Comparison of ENCODE assay signal across 1 cellular context in genomic region chr19:5094768-5095567, GRCh38.
TF ChIP-seq lines count a peak whose summit lies in the region.

No MANE protein-coding gene starts in this region.

TF ChIP-seq in H1, 55 proteins besides CTCF, POLR2A, EP300 and RAD21:
- TF ChIP-seq, protein P1, sequence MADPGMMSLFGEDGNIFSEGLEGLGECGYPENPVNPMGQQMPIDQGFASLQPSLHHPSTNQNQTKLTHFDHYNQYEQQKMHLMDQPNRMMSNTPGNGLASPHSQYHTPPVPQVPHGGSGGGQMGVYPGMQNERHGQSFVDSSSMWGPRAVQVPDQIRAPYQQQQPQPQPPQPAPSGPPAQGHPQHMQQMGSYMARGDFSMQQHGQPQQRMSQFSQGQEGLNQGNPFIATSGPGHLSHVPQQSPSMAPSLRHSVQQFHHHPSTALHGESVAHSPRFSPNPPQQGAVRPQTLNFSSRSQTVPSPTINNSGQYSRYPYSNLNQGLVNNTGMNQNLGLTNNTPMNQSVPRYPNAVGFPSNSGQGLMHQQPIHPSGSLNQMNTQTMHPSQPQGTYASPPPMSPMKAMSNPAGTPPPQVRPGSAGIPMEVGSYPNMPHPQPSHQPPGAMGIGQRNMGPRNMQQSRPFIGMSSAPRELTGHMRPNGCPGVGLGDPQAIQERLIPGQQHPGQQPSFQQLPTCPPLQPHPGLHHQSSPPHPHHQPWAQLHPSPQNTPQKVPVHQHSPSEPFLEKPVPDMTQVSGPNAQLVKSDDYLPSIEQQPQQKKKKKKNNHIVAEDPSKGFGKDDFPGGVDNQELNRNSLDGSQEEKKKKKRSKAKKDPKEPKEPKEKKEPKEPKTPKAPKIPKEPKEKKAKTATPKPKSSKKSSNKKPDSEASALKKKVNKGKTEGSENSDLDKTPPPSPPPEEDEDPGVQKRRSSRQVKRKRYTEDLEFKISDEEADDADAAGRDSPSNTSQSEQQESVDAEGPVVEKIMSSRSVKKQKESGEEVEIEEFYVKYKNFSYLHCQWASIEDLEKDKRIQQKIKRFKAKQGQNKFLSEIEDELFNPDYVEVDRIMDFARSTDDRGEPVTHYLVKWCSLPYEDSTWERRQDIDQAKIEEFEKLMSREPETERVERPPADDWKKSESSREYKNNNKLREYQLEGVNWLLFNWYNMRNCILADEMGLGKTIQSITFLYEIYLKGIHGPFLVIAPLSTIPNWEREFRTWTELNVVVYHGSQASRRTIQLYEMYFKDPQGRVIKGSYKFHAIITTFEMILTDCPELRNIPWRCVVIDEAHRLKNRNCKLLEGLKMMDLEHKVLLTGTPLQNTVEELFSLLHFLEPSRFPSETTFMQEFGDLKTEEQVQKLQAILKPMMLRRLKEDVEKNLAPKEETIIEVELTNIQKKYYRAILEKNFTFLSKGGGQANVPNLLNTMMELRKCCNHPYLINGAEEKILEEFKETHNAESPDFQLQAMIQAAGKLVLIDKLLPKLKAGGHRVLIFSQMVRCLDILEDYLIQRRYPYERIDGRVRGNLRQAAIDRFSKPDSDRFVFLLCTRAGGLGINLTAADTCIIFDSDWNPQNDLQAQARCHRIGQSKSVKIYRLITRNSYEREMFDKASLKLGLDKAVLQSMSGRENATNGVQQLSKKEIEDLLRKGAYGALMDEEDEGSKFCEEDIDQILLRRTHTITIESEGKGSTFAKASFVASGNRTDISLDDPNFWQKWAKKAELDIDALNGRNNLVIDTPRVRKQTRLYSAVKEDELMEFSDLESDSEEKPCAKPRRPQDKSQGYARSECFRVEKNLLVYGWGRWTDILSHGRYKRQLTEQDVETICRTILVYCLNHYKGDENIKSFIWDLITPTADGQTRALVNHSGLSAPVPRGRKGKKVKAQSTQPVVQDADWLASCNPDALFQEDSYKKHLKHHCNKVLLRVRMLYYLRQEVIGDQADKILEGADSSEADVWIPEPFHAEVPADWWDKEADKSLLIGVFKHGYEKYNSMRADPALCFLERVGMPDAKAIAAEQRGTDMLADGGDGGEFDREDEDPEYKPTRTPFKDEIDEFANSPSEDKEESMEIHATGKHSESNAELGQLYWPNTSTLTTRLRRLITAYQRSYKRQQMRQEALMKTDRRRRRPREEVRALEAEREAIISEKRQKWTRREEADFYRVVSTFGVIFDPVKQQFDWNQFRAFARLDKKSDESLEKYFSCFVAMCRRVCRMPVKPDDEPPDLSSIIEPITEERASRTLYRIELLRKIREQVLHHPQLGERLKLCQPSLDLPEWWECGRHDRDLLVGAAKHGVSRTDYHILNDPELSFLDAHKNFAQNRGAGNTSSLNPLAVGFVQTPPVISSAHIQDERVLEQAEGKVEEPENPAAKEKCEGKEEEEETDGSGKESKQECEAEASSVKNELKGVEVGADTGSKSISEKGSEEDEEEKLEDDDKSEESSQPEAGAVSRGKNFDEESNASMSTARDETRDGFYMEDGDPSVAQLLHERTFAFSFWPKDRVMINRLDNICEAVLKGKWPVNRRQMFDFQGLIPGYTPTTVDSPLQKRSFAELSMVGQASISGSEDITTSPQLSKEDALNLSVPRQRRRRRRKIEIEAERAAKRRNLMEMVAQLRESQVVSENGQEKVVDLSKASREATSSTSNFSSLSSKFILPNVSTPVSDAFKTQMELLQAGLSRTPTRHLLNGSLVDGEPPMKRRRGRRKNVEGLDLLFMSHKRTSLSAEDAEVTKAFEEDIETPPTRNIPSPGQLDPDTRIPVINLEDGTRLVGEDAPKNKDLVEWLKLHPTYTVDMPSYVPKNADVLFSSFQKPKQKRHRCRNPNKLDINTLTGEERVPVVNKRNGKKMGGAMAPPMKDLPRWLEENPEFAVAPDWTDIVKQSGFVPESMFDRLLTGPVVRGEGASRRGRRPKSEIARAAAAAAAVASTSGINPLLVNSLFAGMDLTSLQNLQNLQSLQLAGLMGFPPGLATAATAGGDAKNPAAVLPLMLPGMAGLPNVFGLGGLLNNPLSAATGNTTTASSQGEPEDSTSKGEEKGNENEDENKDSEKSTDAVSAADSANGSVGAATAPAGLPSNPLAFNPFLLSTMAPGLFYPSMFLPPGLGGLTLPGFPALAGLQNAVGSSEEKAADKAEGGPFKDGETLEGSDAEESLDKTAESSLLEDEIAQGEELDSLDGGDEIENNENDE (IDR thresholded peaks at IDR 0.05; ENCODE audit: insufficient replicate concordance, low read length): no peak
TF ChIP-seq in H1: peak in this region for 0.
